Comparison of ENCODE assay signal across 17 cellular contexts in genomic region chr7:151405056-151405455, GRCh38. TPM values are rescaled to one million over a fixed set of nuclear protein-coding genes. Genes with fewer than 3 reads are reported as not detected.
DNase-seq lines count a peak whose midpoint lies in the region; ATAC-seq and TF ChIP-seq lines count a peak whose summit lies in the region.
"Had no signal": no experiment of that assay in that cellular context is flagged by ENCODE, and none has a peak within 500 bp of the region (broad histone marks: within the 10 kb centered on the region; RNA-seq: fewer than 3 reads in every experiment).

No MANE protein-coding gene starts in this region.

- peak overlapping the region; percentile 88 for H3K27ac Mint-ChIP-seq in mesothelial cell of epicardium
- H3K27ac Mint-ChIP-seq in activated T-cell treated with anti-CD3 and anti-CD28 coated beads, Interleukin-2, amount 50 U/mL, for 24 hours, result no peak overlapping the region

- no peak for TF ChIP-seq CTCF in left ventricle myocardium inferior (IDR thresholded peaks at IDR 0.05; ENCODE audit: borderline replicate concordance)
- TF ChIP-seq CTCF in mesothelial cell of epicardium (IDR thresholded peaks at IDR 0.05; ENCODE audit: unreplicated experiment), result no peak
- no peak for TF ChIP-seq CTCF in vagina (IDR thresholded peaks at IDR 0.05)

- H3K27ac ChIP-seq in left ventricle myocardium inferior (replicated peaks), result peak overlapping the region; percentile 33
- H3K27ac ChIP-seq in vagina, result peak overlapping the region; percentile 20

- TF ChIP-seq POLR2A in vagina (IDR thresholded peaks at IDR 0.05), result no peak

- H3K9ac ChIP-seq in adipocyte (ENCODE audit: low read length), result peak overlapping the region; percentile 18

- H3K36me3 ChIP-seq in left ventricle myocardium inferior (no peaks in the 10 kb centered on the region), adipocyte (ENCODE audit: control insufficient read depth, insufficient read depth, low read length, severe bottlenecking) (no peaks in the 10 kb centered on the region), vagina (no peaks in the 10 kb centered on the region)
- H3K36me3 ChIP-seq: HAP-1 had no signal

- no peaks in the 10 kb centered on the region for H3K9me3 Mint-ChIP-seq in mesothelial cell of epicardium
- H3K9me3 Mint-ChIP-seq in activated T-cell treated with anti-CD3 and anti-CD28 coated beads, Interleukin-2, amount 50 U/mL, for 24 hours, result no peaks in the 10 kb centered on the region

- no peaks in the 10 kb centered on the region for H3K27me3 Mint-ChIP-seq in mesothelial cell of epicardium (ENCODE audit: low read depth)
- peaks cover 11% of the 10 kb centered on the region for H3K27me3 Mint-ChIP-seq in activated T-cell treated with anti-CD3 and anti-CD28 coated beads, Interleukin-2, amount 50 U/mL, for 24 hours

- peaks cover 3% of the 10 kb centered on the region for H3K36me3 Mint-ChIP-seq in mesothelial cell of epicardium
- no peaks in the 10 kb centered on the region for H3K36me3 Mint-ChIP-seq in activated T-cell treated with anti-CD3 and anti-CD28 coated beads, Interleukin-2, amount 50 U/mL, for 24 hours (ENCODE audit: low read depth)

- H3K4me3 Mint-ChIP-seq in mesothelial cell of epicardium, result no peak overlapping the region
- no peak overlapping the region for H3K4me3 Mint-ChIP-seq in activated T-cell treated with anti-CD3 and anti-CD28 coated beads, Interleukin-2, amount 50 U/mL, for 24 hours

- H3K27me3 ChIP-seq in left ventricle myocardium inferior (ENCODE audit: low read depth), result peaks cover 56% of the 10 kb centered on the region
- H3K27me3 ChIP-seq in adipocyte (replicated peaks; ENCODE audit: control insufficient read depth, insufficient read depth, low read length), result peaks cover 7% of the 10 kb centered on the region
- no peaks in the 10 kb centered on the region for H3K27me3 ChIP-seq in vagina

- DNase-seq in left ventricle myocardium inferior (no peak), cardiac septum (ENCODE audit: low spot score) (no peak), adipocyte (ENCODE audit: low read depth) (no peak), mesothelial cell of epicardium (ENCODE audit: low spot score in 2 of 2, unreplicated experiment in 2 of 2) (no peak), vagina (ENCODE audit: extremely low spot score in 2 of 2) (no peak), NCI-H748 treated with DMSO at 0.1 percent for 48 hours (lab: John Stamatoyannopoulos, UW) (no peak)
- DNase-seq in activated T-cell treated with anti-CD3 and anti-CD28 coated beads, Interleukin-2, amount 50 U/mL, for 24 hours, result no peak
- DNase-seq: DMS79, NCI-H1436, NCI-H2029 treated with DMSO at 0.1 percent for 48 hours, NCI-H524 treated with DMSO at 0.1 percent for 48 hours, PC-3 had no signal

- intact Hi-C loops in left ventricle myocardium inferior (cut with micrococcal nuclease) (no loop called here), cardiac septum (cut with DNase I) (no loop called here), vagina (cut with DNase I) (no loop called here)

- H3K4me1 ChIP-seq in left ventricle myocardium inferior (peaks cover 17% of the 10 kb centered on the region), adipocyte (ENCODE audit: control insufficient read depth, insufficient read depth, low read length) (peaks cover 19% of the 10 kb centered on the region), vagina (peaks cover 27% of the 10 kb centered on the region)
- H3K4me1 ChIP-seq: HAP-1 had no signal

- H3K9me3 ChIP-seq in left ventricle myocardium inferior (replicated peaks), result no peaks in the 10 kb centered on the region
- H3K9me3 ChIP-seq in adipocyte (ENCODE audit: control insufficient read depth, low read length), result no peaks in the 10 kb centered on the region
- H3K9me3 ChIP-seq in vagina, result no peaks in the 10 kb centered on the region
- H3K9me3 ChIP-seq: HAP-1 had no signal

- no peak overlapping the region for H3K4me3 ChIP-seq in left ventricle myocardium inferior
- H3K4me3 ChIP-seq in adipocyte (ENCODE audit: low read length), result no peak overlapping the region
- no peak overlapping the region for H3K4me3 ChIP-seq in vagina
- H3K4me3 ChIP-seq: HAP-1 had no signal

- peaks cover 70% of the 10 kb centered on the region for H3K4me1 Mint-ChIP-seq in mesothelial cell of epicardium
- H3K4me1 Mint-ChIP-seq in activated T-cell treated with anti-CD3 and anti-CD28 coated beads, Interleukin-2, amount 50 U/mL, for 24 hours (ENCODE audit: low read depth), result peaks cover 10% of the 10 kb centered on the region

- ATAC-seq in GM19035 (IDR thresholded peaks at IDR 0.05; ENCODE audit: unreplicated experiment), result no peak
- ATAC-seq: PC-3 had no signal

RNA-seq across cellular contexts. Expression of gene WDR86, which starts 4.8 kb away (rescaled TPM):
- total RNA-seq in left ventricle myocardium inferior (0.16 TPM), cardiac septum (not detected), mesothelial cell of epicardium (259 to 274 TPM (median 266 TPM) in 3 replicates), vagina (19.4 TPM)
- total RNA-seq: A172, HT1080, PC-3, SK-MEL-5 had no signal

RNA-seq across cellular contexts. Expression of gene CRYGN, which starts 34.9 kb away (rescaled TPM):
- total RNA-seq in left ventricle myocardium inferior, result 0.41 TPM
- not detected for total RNA-seq in cardiac septum
- 9.4 to 12.2 TPM (median 10.5 TPM) in 3 replicates for total RNA-seq in mesothelial cell of epicardium
- total RNA-seq in vagina, result not detected
- total RNA-seq: A172, HT1080, SK-MEL-5 had no signal

Comparison
In these comparisons a context has a peak if more than half of its experiments do, and no peak if none do; other contexts are left out.
1. RNA of gene WDR86, which starts 4.8 kb away (total RNA-seq): 259 to 274 TPM in mesothelial cell of epicardium and 19.4 TPM in vagina (single experiment); 0.16 TPM in left ventricle myocardium inferior (single experiment) and not detected in cardiac septum (single experiment); every median in the first group is over 10 times any median in the second.